ENCODE assay signal across 23 cellular contexts in genomic region chr17:66088173-66088572, GRCh38.
"Had no signal": no experiment of that assay in that cellular context is flagged by ENCODE, and none has a peak within 500 bp of the region (broad histone marks: within the 10 kb centered on the region; RNA-seq: fewer than 3 reads in every experiment).

No MANE protein-coding gene starts in this region.

- H3K9ac ChIP-seq: SK-N-SH had no signal

- DNase-seq: Karpas-422, KG1, MG63, NCI-H1092, NCI-H1105 treated with DMSO at 0.1 percent for 48 hours, NCI-H1417 treated with DMSO at 0.1 percent for 48 hours, NCI-H146, NCI-H187, NCI-H2029, NCI-H2081 treated with DMSO at 0.1 percent for 48 hours, NCI-H2171, NCI-H226, NCI-H446, NCI-H510A, NCI-H524 treated with DMSO at 0.1 percent for 48 hours, NCI-H69, NCI-H774, RPMI8226, SHP77, SK-N-SH had no signal

- H3K4me3 ChIP-seq: MG63 had no signal

- FAIRE-seq: HTR-8/SVneo, RCC 7860 had no signal

- H3K27ac ChIP-seq: HL-60 had no signal

- H3K4me2 ChIP-seq: SK-N-SH had no signal

- H3K27me3 ChIP-seq: MG63 had no signal
